In genomic region chrX:38335382-38335781, GRCh38 we compare ENCODE assay signal across 16 cellular contexts. TPM values are rescaled to one million over a fixed set of nuclear protein-coding genes. Genes with fewer than 3 reads are reported as not detected.
DNase-seq lines count a peak whose midpoint lies in the region; ATAC-seq and TF ChIP-seq lines count a peak whose summit lies in the region.
"Had no signal": no experiment of that assay in that cellular context is flagged by ENCODE, and none has a peak within 500 bp of the region (broad histone marks: within the 10 kb centered on the region; RNA-seq: fewer than 3 reads in every experiment).

No MANE protein-coding gene starts in this region.

- no peak overlapping the region for H3K4me3 ChIP-seq in choroid plexus epithelial cell (ENCODE audit: low read depth, low read length)
- H3K4me3 ChIP-seq in mucosa of descending colon = no peak overlapping the region
- no peak overlapping the region for H3K4me3 ChIP-seq in Peyer's patch
- H3K4me3 ChIP-seq: K562, thoracic aorta had no signal

- peak; percentile 48 for TF ChIP-seq CTCF in choroid plexus epithelial cell (conservative IDR thresholded peaks at IDR 0.05; ENCODE audit: low read depth, low read length)
- TF ChIP-seq CTCF in mucosa of descending colon (IDR thresholded peaks at IDR 0.05) = no peak
- peak in 3 of 6 experiments; percentile 45 to 54 (median 53) for TF ChIP-seq CTCF in Peyer's patch (IDR thresholded peaks at IDR 0.05)
- no peak for TF ChIP-seq CTCF in glutamatergic neuron (IDR thresholded peaks at IDR 0.05; ENCODE audit: partially characterized antibody, unreplicated experiment)

- H3K27me3 ChIP-seq in Peyer's patch = no peaks in the 10 kb centered on the region

- H3K27ac Mint-ChIP-seq in glutamatergic neuron (ENCODE audit: unreplicated experiment) = no peak overlapping the region
- H3K27ac Mint-ChIP-seq: activated T-helper 17 cell treated with anti-CD3 and anti-CD28 coated beads, Interleukin-2, amount 50 U/mL, for 72 hours had no signal

- H3K9me3 ChIP-seq in mucosa of descending colon (no peaks in the 10 kb centered on the region), Peyer's patch (no peaks in the 10 kb centered on the region)
- H3K9me3 ChIP-seq: thoracic aorta had no signal

- peak; percentile 52 for DNase-seq in DMS 273 (lab: John Stamatoyannopoulos, UW; ENCODE audit: unreplicated experiment)
- DNase-seq in DMS 273 treated with DMSO at 0.1 percent for 48 hours (lab: John Stamatoyannopoulos, UW) = no peak
- peak; percentile 62 for DNase-seq in NCI-H1694 treated with DMSO at 0.1 percent for 48 hours (lab: John Stamatoyannopoulos, UW)
- DNase-seq in choroid plexus epithelial cell (ENCODE audit: low read depth) = peak; percentile 36
- DNase-seq in mucosa of descending colon = no peak
- no peak for DNase-seq in Peyer's patch
- DNase-seq in glutamatergic neuron = no peak
- DNase-seq: 8988T; activated CD4-positive, alpha-beta T cell treated with anti-CD3 and anti-CD28 coated beads, Interleukin-2, amount 50 U/mL, for 1 hour; Calu3; mesenchymal stem cell; stimulated activated CD4-positive, alpha-beta T cell treated with anti-CD3 and anti-CD28 coated beads, Interleukin-12 subunit alpha, Interleukin-12 subunit beta, amount 100 ng/mL, for 4 hours had no signal

- ATAC-seq in mucosa of descending colon (peak; percentile 52), HG02840 (IDR thresholded peaks at IDR 0.05; ENCODE audit: low FRiP score, unreplicated experiment) (no peak)
- ATAC-seq: activated T-helper 17 cell treated with anti-CD3 and anti-CD28 coated beads, Interleukin-2, amount 50 U/mL, for 72 hours; K562 had no signal

- peaks cover 1% of the 10 kb centered on the region for H3K4me1 Mint-ChIP-seq in glutamatergic neuron (ENCODE audit: low read depth, unreplicated experiment)
- H3K4me1 Mint-ChIP-seq: activated T-helper 17 cell treated with anti-CD3 and anti-CD28 coated beads, Interleukin-2, amount 50 U/mL, for 72 hours had no signal

- no peak overlapping the region for H3K27ac ChIP-seq in Peyer's patch
- H3K27ac ChIP-seq: thoracic aorta had no signal

- H3K4me1 ChIP-seq in mucosa of descending colon (ENCODE audit: low read depth) (peaks cover 2% of the 10 kb centered on the region), Peyer's patch (no peaks in the 10 kb centered on the region)

- TF ChIP-seq POLR2A in Peyer's patch (IDR thresholded peaks at IDR 0.05) = no peak

- intact Hi-C loops in mucosa of descending colon (cut with DNase I, micrococcal nuclease) = no loop called here

- no peaks in the 10 kb centered on the region for H3K36me3 ChIP-seq in mucosa of descending colon (ENCODE audit: low read depth)
- no peaks in the 10 kb centered on the region for H3K36me3 ChIP-seq in Peyer's patch
- H3K36me3 ChIP-seq: thoracic aorta had no signal

- H3K27me3 Mint-ChIP-seq in glutamatergic neuron (ENCODE audit: unreplicated experiment) = no peaks in the 10 kb centered on the region
- H3K27me3 Mint-ChIP-seq: activated T-helper 17 cell treated with anti-CD3 and anti-CD28 coated beads, Interleukin-2, amount 50 U/mL, for 72 hours had no signal

- H3K4me3 Mint-ChIP-seq in glutamatergic neuron (ENCODE audit: unreplicated experiment) = no peak overlapping the region
- H3K4me3 Mint-ChIP-seq: activated T-helper 17 cell treated with anti-CD3 and anti-CD28 coated beads, Interleukin-2, amount 50 U/mL, for 72 hours had no signal

- H3K9me3 Mint-ChIP-seq in glutamatergic neuron (ENCODE audit: unreplicated experiment) = no peaks in the 10 kb centered on the region
- H3K9me3 Mint-ChIP-seq: activated T-helper 17 cell treated with anti-CD3 and anti-CD28 coated beads, Interleukin-2, amount 50 U/mL, for 72 hours had no signal

- no peaks in the 10 kb centered on the region for H3K36me3 Mint-ChIP-seq in glutamatergic neuron (ENCODE audit: unreplicated experiment)

RNA-seq across cellular contexts. Expression of gene RPGR, which starts 8.1 kb away (rescaled TPM):
- total RNA-seq in mucosa of descending colon (10 to 100 TPM; 13.1 to 13.6 (median 13.5) TPM), Peyer's patch (10 to 100 TPM in 3 of 4 donors, 1 to 10 TPM in 1; 5.4 to 72.6 (median 22.3) TPM), glutamatergic neuron (ENCODE audit: unreplicated experiment) (4.6 TPM)

RNA-seq across cellular contexts. Expression of gene OTC, which starts 17.0 kb away (rescaled TPM):
- 1 to 10 TPM; 1.6 to 6.3 (median 3.3) TPM for total RNA-seq in mucosa of descending colon
- 10 to 100 TPM; 30.5 to 70.6 (median 46.5) TPM for total RNA-seq in Peyer's patch
- total RNA-seq in glutamatergic neuron (ENCODE audit: unreplicated experiment) = not detected
- total RNA-seq: Calu3, K562 had no signal

Comparison
In these comparisons a context has a peak if more than half of its experiments do, and no peak if none do; other contexts are left out.
1. DNase-seq: peak in DMS 273 (single experiment), NCI-H1694 treated with DMSO at 0.1 percent for 48 hours (single experiment) and choroid plexus epithelial cell (single experiment); none in DMS 273 treated with DMSO at 0.1 percent for 48 hours (single experiment), mucosa of descending colon (0 of 3), Peyer's patch (0 of 3) and glutamatergic neuron (single experiment).
2. RNA of gene OTC, which starts 17.0 kb away (total RNA-seq): 30.5 to 70.6 TPM in Peyer's patch; 1.6 to 6.3 TPM in mucosa of descending colon and not detected in glutamatergic neuron (single experiment); every median in the first group is over 4 times any median in the second.